ENCODE assay signal across 8 cellular contexts in genomic region chr17:75980188-75981018, GRCh38. TPM values are rescaled to one million over a fixed set of nuclear protein-coding genes. Genes with fewer than 3 reads are reported as not detected.
DNase-seq lines count a peak whose midpoint lies in the region; ATAC-seq and TF ChIP-seq lines count a peak whose summit lies in the region.

No MANE protein-coding gene starts in this region.

- DNase-seq in activated T-cell treated with anti-CD3 and anti-CD28 coated beads, Interleukin-2, amount 50 U/mL, for 4 hours = no peak
- DNase-seq in activated T-cell treated with anti-CD3 and anti-CD28 coated beads, Interleukin-2, amount 50 U/mL, for 48 hours = no peak
- no peak for DNase-seq in kidney epithelial cell (ENCODE audit: low read depth)
- DNase-seq in LoVo (ENCODE audit: low spot score) = no peak
- DNase-seq in left colon = no peak
- no peak for DNase-seq in activated CD8-positive, alpha-beta memory T cell treated with anti-CD3 and anti-CD28 coated beads, Interleukin-2, amount 50 U/mL, for 4 hours

- no peak for ATAC-seq in activated T-cell treated with anti-CD3 and anti-CD28 coated beads, Interleukin-2, amount 50 U/mL, for 4 hours
- no peak for ATAC-seq in left colon

- peak overlapping the region; percentile 77 for H3K4me3 ChIP-seq in kidney epithelial cell (ENCODE audit: low read depth, low read length)

- no peaks in the 10 kb centered on the region for H3K27me3 Mint-ChIP-seq in activated T-cell treated with anti-CD3 and anti-CD28 coated beads, Interleukin-2, amount 50 U/mL, for 4 hours (ENCODE audit: low read depth)
- no peaks in the 10 kb centered on the region for H3K27me3 Mint-ChIP-seq in activated naive CD8-positive, alpha-beta T cell

- H3K36me3 ChIP-seq in kidney epithelial cell (ENCODE audit: control insufficient read depth, insufficient read depth, low read length) = no peaks in the 10 kb centered on the region

- TF ChIP-seq CTCF in kidney epithelial cell (IDR thresholded peaks at IDR 0.05; ENCODE audit: insufficient read depth, low read length, poor library complexity, severe bottlenecking) = no peak

- peak overlapping the region; percentile 100 for H3K27ac Mint-ChIP-seq in activated naive CD8-positive, alpha-beta T cell

- no peaks in the 10 kb centered on the region for H3K9me3 Mint-ChIP-seq in activated T-cell treated with anti-CD3 and anti-CD28 coated beads, Interleukin-2, amount 50 U/mL, for 4 hours
- no peaks in the 10 kb centered on the region for H3K9me3 Mint-ChIP-seq in activated naive CD8-positive, alpha-beta T cell (ENCODE audit: low read depth)

- H3K36me3 Mint-ChIP-seq in activated T-cell treated with anti-CD3 and anti-CD28 coated beads, Interleukin-2, amount 50 U/mL, for 4 hours (ENCODE audit: insufficient read depth) = peaks cover 3% of the 10 kb centered on the region
- H3K36me3 Mint-ChIP-seq in activated naive CD8-positive, alpha-beta T cell = peaks cover 2% of the 10 kb centered on the region

- H3K4me1 Mint-ChIP-seq in activated T-cell treated with anti-CD3 and anti-CD28 coated beads, Interleukin-2, amount 50 U/mL, for 4 hours (ENCODE audit: low read depth) = peaks cover 27% of the 10 kb centered on the region
- peaks cover 38% of the 10 kb centered on the region for H3K4me1 Mint-ChIP-seq in activated naive CD8-positive, alpha-beta T cell (ENCODE audit: low read depth)

- H3K4me3 Mint-ChIP-seq in activated T-cell treated with anti-CD3 and anti-CD28 coated beads, Interleukin-2, amount 50 U/mL, for 4 hours = peak overlapping the region; percentile 99
- peak overlapping the region; percentile 99 for H3K4me3 Mint-ChIP-seq in activated naive CD8-positive, alpha-beta T cell

- no peaks in the 10 kb centered on the region for H3K27me3 ChIP-seq in kidney epithelial cell (ENCODE audit: control insufficient read depth, insufficient read depth, low read length)

- peak overlapping the region; percentile 93 for H3K27ac ChIP-seq in temporal lobe (ENCODE audit: low read depth, low read length)

- intact Hi-C loops in left colon (cut with DNase I, micrococcal nuclease) = no loop called here

RNA-seq across cellular contexts. Expression of gene TEN1, which starts 1.4 kb away (rescaled TPM):
- 10 to 100 TPM in 2 of 3 donors, 1 to 10 TPM in 1; 9.5 to 11.9 (median 10.8) TPM for total RNA-seq in activated T-cell treated with anti-CD3 and anti-CD28 coated beads, Interleukin-2, amount 50 U/mL, for 4 hours
- total RNA-seq in kidney epithelial cell (28.9 and 42.0 TPM in 2 replicates), temporal lobe (6.1 TPM), left colon (10 to 100 TPM; 21.2 to 27.9 TPM)

RNA-seq across cellular contexts. Expression of gene ACOX1, which starts 1.4 kb away (rescaled TPM):
- 10 to 100 TPM; 29.6 to 36.5 (median 32.7) TPM for total RNA-seq in activated T-cell treated with anti-CD3 and anti-CD28 coated beads, Interleukin-2, amount 50 U/mL, for 4 hours
- total RNA-seq in kidney epithelial cell (40.1 and 41.1 TPM in 2 replicates), temporal lobe (57.8 TPM), left colon (100 to 1,000 TPM; 170 to 225 TPM)

RNA-seq across cellular contexts. Expression of gene CDK3, which starts 20.3 kb away (rescaled TPM):
- total RNA-seq in activated T-cell treated with anti-CD3 and anti-CD28 coated beads, Interleukin-2, amount 50 U/mL, for 4 hours = 1 to 10 TPM; 3.3 to 5.5 (median 3.8) TPM
- total RNA-seq in kidney epithelial cell = 7.4 and 11.5 TPM in 2 replicates
- 3.0 TPM for total RNA-seq in temporal lobe
- 10 to 100 TPM; 10.1 to 12.4 TPM for total RNA-seq in left colon

RNA-seq across cellular contexts. Expression of gene FBF1, which starts 39.6 kb away (rescaled TPM):
- 10 to 100 TPM; 12.1 to 16.0 (median 12.5) TPM for total RNA-seq in activated T-cell treated with anti-CD3 and anti-CD28 coated beads, Interleukin-2, amount 50 U/mL, for 4 hours
- total RNA-seq in kidney epithelial cell (3.8 and 7.3 TPM in 2 replicates), temporal lobe (9.3 TPM), left colon (1 to 10 TPM; 5.2 to 5.5 TPM)

RNA-seq across cellular contexts. Expression of gene EVPL, which starts 46.7 kb away (rescaled TPM):
- under 1 TPM; 0.11 to 0.18 (median 0.11) TPM for total RNA-seq in activated T-cell treated with anti-CD3 and anti-CD28 coated beads, Interleukin-2, amount 50 U/mL, for 4 hours
- total RNA-seq in kidney epithelial cell (8.5 and 8.8 TPM in 2 replicates), temporal lobe (under 0.01 TPM), left colon (10 to 100 TPM; 18.9 to 28.5 TPM)
